Comparison of ENCODE assay signal across 26 cellular contexts in the genomic region with DNA sequence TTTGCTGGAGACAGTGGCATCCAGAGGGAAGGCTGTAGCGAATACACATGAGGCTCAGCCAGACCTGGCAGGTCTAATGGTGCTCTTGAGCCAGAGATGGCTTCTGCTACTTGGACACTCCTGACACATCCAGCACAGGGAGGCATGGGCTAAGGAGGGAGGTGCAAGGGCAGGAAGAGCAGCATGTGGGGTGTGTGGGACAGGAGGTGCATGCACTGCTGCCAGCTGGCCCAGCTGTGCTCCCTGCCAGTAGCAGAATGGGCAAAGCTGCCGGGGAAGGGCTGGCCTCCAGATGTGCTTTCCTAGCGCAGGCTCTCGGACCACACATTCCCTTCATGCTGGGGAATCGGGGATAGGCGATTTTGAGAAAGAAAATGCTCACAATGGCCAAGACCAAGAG.
DNase-seq lines count a peak whose midpoint lies in the region; TF ChIP-seq lines count a peak whose summit lies in the region.
"Had no signal": no experiment of that assay in that cellular context is flagged by ENCODE, and none has a peak within 500 bp of the region (broad histone marks: within the 10 kb centered on the region; RNA-seq: fewer than 3 reads in every experiment).

No MANE protein-coding gene starts in this region.

- H3K4me1 ChIP-seq in adipocyte (ENCODE audit: control insufficient read depth, insufficient read depth, low read length) (peaks cover 22% of the 10 kb centered on the region), ascending aorta (no peaks in the 10 kb centered on the region)
- H3K4me1 ChIP-seq: colonic mucosa, Peyer's patch, stomach, thyroid gland had no signal

- H3K36me3 Mint-ChIP-seq in HFFc6 (ENCODE audit: low read depth): no peaks in the 10 kb centered on the region
- H3K36me3 Mint-ChIP-seq: CD8-positive, alpha-beta memory T cell had no signal

- H3K9ac ChIP-seq in adipocyte (ENCODE audit: low read length): peak overlapping the region; percentile 42

- H3K27me3 ChIP-seq in adipocyte (replicated peaks; ENCODE audit: control insufficient read depth, insufficient read depth, low read length) (no peaks in the 10 kb centered on the region), ascending aorta (no peaks in the 10 kb centered on the region)
- H3K27me3 ChIP-seq: cardiac muscle cell, colonic mucosa, Peyer's patch, stomach, thyroid gland had no signal

- H3K4me1 Mint-ChIP-seq in HFFc6 (ENCODE audit: low read depth): peaks cover 33% of the 10 kb centered on the region
- H3K4me1 Mint-ChIP-seq: B cell; CD8-positive, alpha-beta memory T cell had no signal

- H3K27ac Mint-ChIP-seq in HFFc6: 0 out of 2 replicates have a peak overlapping the region, but pooled peaks have one; percentile 57
- H3K27ac Mint-ChIP-seq: B cell; CD8-positive, alpha-beta memory T cell; effector memory CD8-positive, alpha-beta T cell had no signal

- H3K9me3 ChIP-seq in adipocyte (ENCODE audit: control insufficient read depth, low read length) (no peaks in the 10 kb centered on the region), ascending aorta (no peaks in the 10 kb centered on the region)
- H3K9me3 ChIP-seq: colonic mucosa, Peyer's patch, stomach, thyroid gland had no signal

- TF ChIP-seq CTCF in AG10803 (conservative IDR thresholded peaks at IDR 0.05; ENCODE audit: low read length): no peak
- TF ChIP-seq CTCF in HFFc6 (IDR thresholded peaks at IDR 0.05): no peak
- TF ChIP-seq CTCF in ascending aorta (IDR thresholded peaks at IDR 0.05): no peak

- peaks cover 4% of the 10 kb centered on the region for H3K27me3 Mint-ChIP-seq in HFFc6 (ENCODE audit: insufficient read depth)
- H3K27me3 Mint-ChIP-seq: effector memory CD8-positive, alpha-beta T cell had no signal

- H3K4me3 Mint-ChIP-seq in HFFc6: no peak overlapping the region
- H3K4me3 Mint-ChIP-seq: B cell; CD8-positive, alpha-beta memory T cell; effector memory CD8-positive, alpha-beta T cell had no signal

- intact Hi-C loops in ascending aorta (cut with DNase I): no loop called here

- H3K36me3 ChIP-seq in adipocyte (ENCODE audit: control insufficient read depth, insufficient read depth, low read length, severe bottlenecking): no peaks in the 10 kb centered on the region
- no peaks in the 10 kb centered on the region for H3K36me3 ChIP-seq in ascending aorta
- H3K36me3 ChIP-seq: cardiac muscle cell, colonic mucosa, Peyer's patch, stomach, thyroid gland had no signal

- no peak overlapping the region for H3K27ac ChIP-seq in ascending aorta
- H3K27ac ChIP-seq: cardiac muscle cell, colonic mucosa, Peyer's patch, stomach, thyroid gland had no signal

- no peak overlapping the region for H3K4me3 ChIP-seq in AG10803 (ENCODE audit: low read length)
- no peak overlapping the region for H3K4me3 ChIP-seq in adipocyte (ENCODE audit: low read length)
- H3K4me3 ChIP-seq in ascending aorta: no peak overlapping the region
- H3K4me3 ChIP-seq: cardiac muscle cell, colonic mucosa, Peyer's patch, stomach, thyroid gland had no signal

- DNase-seq in AG10803 (ENCODE audit: low read depth) (peak; percentile 95), HFFc6 (no peak), adipocyte (ENCODE audit: low read depth) (no peak), myocyte (ENCODE audit: low read depth) (peak; percentile 34), DMS79 (lab: John Stamatoyannopoulos, UW) (no peak), NCI-H1930 (lab: John Stamatoyannopoulos, UW) (no peak), ascending aorta (ENCODE audit: low spot score in 2 of 2) (no peak), NCI-H774 (lab: John Stamatoyannopoulos, UW) (no peak)
- DNase-seq: activated CD4-positive, alpha-beta T cell treated with anti-CD3 and anti-CD28 coated beads, Interleukin-2, amount 50 U/mL, for 48 hours; activated CD8-positive, alpha-beta memory T cell treated with anti-CD3 and anti-CD28 coated beads, Interleukin-2, amount 50 U/mL, for 48 hours; activated naive CD4-positive, alpha-beta T cell treated with anti-CD3 and anti-CD28 coated beads, Interleukin-2, amount 50 U/mL, for 16 hours; anterior cingulate cortex; CD8-positive, alpha-beta memory T cell; colonic mucosa; effector memory CD8-positive, alpha-beta T cell; GDM1; NCI-H1048; NCI-H1694; NCI-H2171; NCI-H510A treated with DMSO at 0.1 percent for 48 hours; Peyer's patch; SIG-M5; stomach; thyroid gland had no signal

- no peaks in the 10 kb centered on the region for H3K9me3 Mint-ChIP-seq in HFFc6
- H3K9me3 Mint-ChIP-seq: effector memory CD8-positive, alpha-beta T cell had no signal

Comparison
In these comparisons a context has a peak if more than half of its experiments do, and no peak if none do; other contexts are left out.
1. DNase-seq: peak in AG10803 (single experiment) and myocyte (single experiment); none in HFFc6 (single experiment), adipocyte (single experiment), DMS79 (single experiment), NCI-H1930 (0 of 2), ascending aorta (0 of 2) and NCI-H774 (single experiment).